Comparison of ENCODE assay signal across 8 cellular contexts in genomic region chr2:37871453-37872191, GRCh38. TPM values are rescaled to one million over a fixed set of nuclear protein-coding genes. Genes with fewer than 3 reads are reported as not detected.
DNase-seq lines count a peak whose midpoint lies in the region; ATAC-seq and TF ChIP-seq lines count a peak whose summit lies in the region.

No MANE protein-coding gene starts in this region.

- TF ChIP-seq CTCF in GM12864 (IDR thresholded peaks at IDR 0.05; ENCODE audit: low read depth, low read length, missing control alignments) = no peak

- H3K4me3 ChIP-seq in GM12864 (ENCODE audit: low read depth, low read length) (no peak overlapping the region), H7 (ENCODE audit: insufficient read depth, low read depth, low read length) (no peak overlapping the region)

- no peaks in the 10 kb centered on the region for H3K36me3 ChIP-seq in H7 (replicated peaks; ENCODE audit: control insufficient read depth, insufficient read depth, low read length)

- peak; percentile 75 for ATAC-seq in GM21529 (IDR thresholded peaks at IDR 0.05; ENCODE audit: unreplicated experiment)

- H3K27me3 ChIP-seq in H7 (ENCODE audit: control insufficient read depth, insufficient read depth, low read length) = peaks cover 5% of the 10 kb centered on the region; the same call in 1 of the 2 replicates

- DNase-seq in GM12864 (ENCODE audit: low read depth) (peak; percentile 29), NCI-H226 (peak; percentile 54), fibroblast of peridontal ligament (ENCODE audit: extremely low read depth) (peak; percentile 58), NCI-H128 (lab: John Stamatoyannopoulos, UW; ENCODE audit: unreplicated experiment) (no peak), H7 (no peak), COR-L47 (lab: John Stamatoyannopoulos, UW) (no peak)
- no peak for DNase-seq in stimulated activated CD4-positive, alpha-beta T cell treated with anti-CD3 and anti-CD28 coated beads, Interleukin-4, amount 100 ng/mL, for 24 hours

RNA-seq across cellular contexts. Expression of gene RMDN2, which starts 53.5 kb away (rescaled TPM):
- 1.4 and 1.8 TPM in 2 replicates for total RNA-seq in H7 (2014; rRNA removed; shearing (Covaris generic))

Comparison
In these comparisons a context has a peak if more than half of its experiments do, and no peak if none do; other contexts are left out.
1. DNase-seq: peak in GM12864 (single experiment), NCI-H226 (single experiment) and fibroblast of peridontal ligament (single experiment); none in stimulated activated CD4-positive, alpha-beta T cell treated with anti-CD3 and anti-CD28 coated beads, Interleukin-4, amount 100 ng/mL, for 24 hours (single experiment), NCI-H128 (single experiment), H7 (single experiment) and COR-L47 (single experiment).